ENCODE assay signal across 1 cellular context in genomic region chr2:71882949-71883472, GRCh38.
TF ChIP-seq lines count a peak whose summit lies in the region.

No MANE protein-coding gene starts in this region.

TF ChIP-seq in HepG2, 621 proteins besides CTCF, POLR2A, EP300 and RAD21 (continued from another document and continues in another):
- TF ChIP-seq ZHX1 (CRISPR knock-in tag; IDR thresholded peaks at IDR 0.05; ENCODE audit: low read depth) (peak; percentile 78; the same call in 1 of the 2 replicates), SIX1 (CRISPR knock-in tag; IDR thresholded peaks at IDR 0.05; ENCODE audit: borderline replicate concordance) (peak; percentile 65), NCOA2 (CRISPR knock-in tag; IDR thresholded peaks at IDR 0.05) (peak; percentile 90), ZNF772 (CRISPR knock-in tag; IDR thresholded peaks at IDR 0.05) (peak; percentile 65; the same call in 1 of the 2 replicates), GPN1 (CRISPR knock-in tag; IDR thresholded peaks at IDR 0.05; ENCODE audit: borderline replicate concordance) (no peak), FOXA1 (IDR thresholded peaks at IDR 0.05) (no peak), FOXA1 (CRISPR knock-in tag; IDR thresholded peaks at IDR 0.05) (peak; percentile 99), ZBTB4 (CRISPR knock-in tag; IDR thresholded peaks at IDR 0.05; ENCODE audit: borderline replicate concordance) (peak; percentile 49; the same call in 1 of the 2 replicates), ELF1 (CRISPR knock-in tag; IDR thresholded peaks at IDR 0.05) (peak; percentile 64), RARA (CRISPR knock-in tag; IDR thresholded peaks at IDR 0.05) (peak; percentile 92), ZNF30 (CRISPR knock-in tag; IDR thresholded peaks at IDR 0.05) (no peak), KDM3A (CRISPR knock-in tag; IDR thresholded peaks at IDR 0.05; ENCODE audit: low read depth) (peak; percentile 80; the same call in 1 of the 2 replicates), SPEN (CRISPR knock-in tag; IDR thresholded peaks at IDR 0.05; ENCODE audit: low read depth) (peak; percentile 88), ZKSCAN8 (CRISPR knock-in tag; IDR thresholded peaks at IDR 0.05; ENCODE audit: borderline replicate concordance) (peak; percentile 64; the same call in 1 of the 2 replicates), MLX (CRISPR knock-in tag; IDR thresholded peaks at IDR 0.05) (peak; percentile 89), SP5 (CRISPR knock-in tag; IDR thresholded peaks at IDR 0.05; ENCODE audit: borderline replicate concordance, low read depth) (peak; percentile 68), ZNF274 (CRISPR knock-in tag; IDR thresholded peaks at IDR 0.05) (0 out of 2 replicates have a peak, but pooled peaks have one; percentile 56), ZNF431 (CRISPR knock-in tag; IDR thresholded peaks at IDR 0.05; ENCODE audit: borderline replicate concordance, low read depth) (peak; percentile 86; the same call in 1 of the 2 replicates), ZSCAN22 (CRISPR knock-in tag; IDR thresholded peaks at IDR 0.05) (no peak), ZBTB38 (CRISPR knock-in tag; IDR thresholded peaks at IDR 0.05) (peak; percentile 51; the same call in 1 of the 2 replicates), ZNF468 (CRISPR knock-in tag; IDR thresholded peaks at IDR 0.05) (no peak), RBM22 (optimal IDR thresholded peaks at IDR 0.05; ENCODE audit: low read length) (no peak), ZNF24 (IDR thresholded peaks at IDR 0.05) (no peak), ZNF563 (CRISPR knock-in tag; IDR thresholded peaks at IDR 0.05) (peak; percentile 91; the same call in 1 of the 2 replicates), HOMEZ (CRISPR knock-in tag; IDR thresholded peaks at IDR 0.05; ENCODE audit: low read depth) (peak; percentile 91), SMAD3 (CRISPR knock-in tag; IDR thresholded peaks at IDR 0.05) (peak; percentile 94), SALL2 (CRISPR knock-in tag; IDR thresholded peaks at IDR 0.05) (peak; percentile 86; the same call in 1 of the 2 replicates), SMARCC2 (IDR thresholded peaks at IDR 0.05) (no peak), ZNF382 (CRISPR knock-in tag; IDR thresholded peaks at IDR 0.05; ENCODE audit: borderline replicate concordance) (no peak), FLYWCH1 (CRISPR knock-in tag; IDR thresholded peaks at IDR 0.05) (no peak), ZIK1 (CRISPR knock-in tag; IDR thresholded peaks at IDR 0.05; ENCODE audit: borderline replicate concordance, low read depth) (no peak), MXI1 (IDR thresholded peaks at IDR 0.05; ENCODE audit: borderline replicate concordance, low read depth, low read length) (peak; percentile 66; the same call in 2 of the 3 replicates), KDM5B (CRISPR knock-in tag; IDR thresholded peaks at IDR 0.05; ENCODE audit: borderline replicate concordance) (peak; percentile 80; the same call in 1 of the 2 replicates), ZNF784 (CRISPR knock-in tag; IDR thresholded peaks at IDR 0.05; ENCODE audit: borderline replicate concordance) (peak; percentile 71; the same call in 1 of the 2 replicates), ZNF383 (CRISPR knock-in tag; IDR thresholded peaks at IDR 0.05; ENCODE audit: borderline replicate concordance) (no peak)
- TF ChIP-seq, protein P1, sequence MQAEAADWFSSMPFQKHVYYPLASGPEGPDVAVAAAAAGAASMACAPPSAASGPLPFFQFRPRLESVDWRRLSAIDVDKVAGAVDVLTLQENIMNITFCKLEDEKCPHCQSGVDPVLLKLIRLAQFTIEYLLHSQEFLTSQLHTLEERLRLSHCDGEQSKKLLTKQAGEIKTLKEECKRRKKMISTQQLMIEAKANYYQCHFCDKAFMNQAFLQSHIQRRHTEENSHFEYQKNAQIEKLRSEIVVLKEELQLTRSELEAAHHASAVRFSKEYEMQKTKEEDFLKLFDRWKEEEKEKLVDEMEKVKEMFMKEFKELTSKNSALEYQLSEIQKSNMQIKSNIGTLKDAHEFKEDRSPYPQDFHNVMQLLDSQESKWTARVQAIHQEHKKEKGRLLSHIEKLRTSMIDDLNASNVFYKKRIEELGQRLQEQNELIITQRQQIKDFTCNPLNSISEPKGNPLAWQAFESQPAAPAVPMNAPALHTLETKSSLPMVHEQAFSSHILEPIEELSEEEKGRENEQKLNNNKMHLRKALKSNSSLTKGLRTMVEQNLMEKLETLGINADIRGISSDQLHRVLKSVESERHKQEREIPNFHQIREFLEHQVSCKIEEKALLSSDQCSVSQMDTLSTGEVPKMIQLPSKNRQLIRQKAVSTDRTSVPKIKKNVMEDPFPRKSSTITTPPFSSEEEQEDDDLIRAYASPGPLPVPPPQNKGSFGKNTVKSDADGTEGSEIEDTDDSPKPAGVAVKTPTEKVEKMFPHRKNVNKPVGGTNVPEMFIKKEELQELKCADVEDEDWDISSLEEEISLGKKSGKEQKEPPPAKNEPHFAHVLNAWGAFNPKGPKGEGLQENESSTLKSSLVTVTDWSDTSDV (CRISPR knock-in tag; IDR thresholded peaks at IDR 0.05), result no peak
- TF ChIP-seq, protein P2, sequence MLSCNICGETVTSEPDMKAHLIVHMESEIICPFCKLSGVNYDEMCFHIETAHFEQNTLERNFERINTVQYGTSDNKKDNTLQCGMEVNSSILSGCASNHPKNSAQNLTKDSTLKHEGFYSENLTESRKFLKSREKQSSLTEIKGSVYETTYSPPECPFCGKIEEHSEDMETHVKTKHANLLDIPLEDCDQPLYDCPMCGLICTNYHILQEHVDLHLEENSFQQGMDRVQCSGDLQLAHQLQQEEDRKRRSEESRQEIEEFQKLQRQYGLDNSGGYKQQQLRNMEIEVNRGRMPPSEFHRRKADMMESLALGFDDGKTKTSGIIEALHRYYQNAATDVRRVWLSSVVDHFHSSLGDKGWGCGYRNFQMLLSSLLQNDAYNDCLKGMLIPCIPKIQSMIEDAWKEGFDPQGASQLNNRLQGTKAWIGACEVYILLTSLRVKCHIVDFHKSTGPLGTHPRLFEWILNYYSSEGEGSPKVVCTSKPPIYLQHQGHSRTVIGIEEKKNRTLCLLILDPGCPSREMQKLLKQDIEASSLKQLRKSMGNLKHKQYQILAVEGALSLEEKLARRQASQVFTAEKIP (CRISPR knock-in tag; IDR thresholded peaks at IDR 0.05; ENCODE audit: borderline replicate concordance), result no peak
- TF ChIP-seq, protein P3, sequence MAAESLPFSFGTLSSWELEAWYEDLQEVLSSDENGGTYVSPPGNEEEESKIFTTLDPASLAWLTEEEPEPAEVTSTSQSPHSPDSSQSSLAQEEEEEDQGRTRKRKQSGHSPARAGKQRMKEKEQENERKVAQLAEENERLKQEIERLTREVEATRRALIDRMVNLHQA (CRISPR knock-in tag; IDR thresholded peaks at IDR 0.05), result no peak
- TF ChIP-seq, protein P4, sequence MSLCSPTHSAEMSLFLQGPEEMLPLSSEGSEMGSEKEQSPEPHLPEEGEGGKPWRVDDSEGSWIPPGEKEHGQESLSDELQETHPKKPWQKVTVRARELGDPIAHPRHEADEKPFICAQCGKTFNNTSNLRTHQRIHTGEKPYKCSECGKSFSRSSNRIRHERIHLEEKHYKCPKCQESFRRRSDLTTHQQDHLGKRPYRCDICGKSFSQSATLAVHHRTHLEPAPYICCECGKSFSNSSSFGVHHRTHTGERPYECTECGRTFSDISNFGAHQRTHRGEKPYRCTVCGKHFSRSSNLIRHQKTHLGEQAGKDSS (CRISPR knock-in tag; IDR thresholded peaks at IDR 0.05; ENCODE audit: borderline replicate concordance, low read depth), result peak; percentile 92; the same call in 1 of the 2 replicates
- TF ChIP-seq, protein P5, sequence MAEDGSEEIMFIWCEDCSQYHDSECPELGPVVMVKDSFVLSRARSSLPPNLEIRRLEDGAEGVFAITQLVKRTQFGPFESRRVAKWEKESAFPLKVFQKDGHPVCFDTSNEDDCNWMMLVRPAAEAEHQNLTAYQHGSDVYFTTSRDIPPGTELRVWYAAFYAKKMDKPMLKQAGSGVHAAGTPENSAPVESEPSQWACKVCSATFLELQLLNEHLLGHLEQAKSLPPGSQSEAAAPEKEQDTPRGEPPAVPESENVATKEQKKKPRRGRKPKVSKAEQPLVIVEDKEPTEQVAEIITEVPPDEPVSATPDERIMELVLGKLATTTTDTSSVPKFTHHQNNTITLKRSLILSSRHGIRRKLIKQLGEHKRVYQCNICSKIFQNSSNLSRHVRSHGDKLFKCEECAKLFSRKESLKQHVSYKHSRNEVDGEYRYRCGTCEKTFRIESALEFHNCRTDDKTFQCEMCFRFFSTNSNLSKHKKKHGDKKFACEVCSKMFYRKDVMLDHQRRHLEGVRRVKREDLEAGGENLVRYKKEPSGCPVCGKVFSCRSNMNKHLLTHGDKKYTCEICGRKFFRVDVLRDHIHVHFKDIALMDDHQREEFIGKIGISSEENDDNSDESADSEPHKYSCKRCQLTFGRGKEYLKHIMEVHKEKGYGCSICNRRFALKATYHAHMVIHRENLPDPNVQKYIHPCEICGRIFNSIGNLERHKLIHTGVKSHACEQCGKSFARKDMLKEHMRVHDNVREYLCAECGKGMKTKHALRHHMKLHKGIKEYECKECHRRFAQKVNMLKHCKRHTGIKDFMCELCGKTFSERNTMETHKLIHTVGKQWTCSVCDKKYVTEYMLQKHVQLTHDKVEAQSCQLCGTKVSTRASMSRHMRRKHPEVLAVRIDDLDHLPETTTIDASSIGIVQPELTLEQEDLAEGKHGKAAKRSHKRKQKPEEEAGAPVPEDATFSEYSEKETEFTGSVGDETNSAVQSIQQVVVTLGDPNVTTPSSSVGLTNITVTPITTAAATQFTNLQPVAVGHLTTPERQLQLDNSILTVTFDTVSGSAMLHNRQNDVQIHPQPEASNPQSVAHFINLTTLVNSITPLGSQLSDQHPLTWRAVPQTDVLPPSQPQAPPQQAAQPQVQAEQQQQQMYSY (CRISPR knock-in tag; IDR thresholded peaks at IDR 0.05), result no peak
